Comparison of ENCODE assay signal across 9 cellular contexts in genomic region chr14:68544150-68544892, GRCh38.
A peak's percentile ranks its signal among the peaks of the same experiment; 100 is the strongest.
DNase-seq lines count a peak whose midpoint lies in the region; ATAC-seq and TF ChIP-seq lines count a peak whose summit lies in the region.
"Had no signal": no experiment of that assay in that cellular context is flagged by ENCODE, and none has a peak within 500 bp of the region (broad histone marks: within the 10 kb centered on the region; RNA-seq: fewer than 3 reads in every experiment).

No MANE protein-coding gene starts in this region.

- CTCF ChIA-PET in activated CD8-positive, alpha-beta memory T cell treated with anti-CD3 and anti-CD28 coated beads, Interleukin-2, amount 10 ng/mL, durations not matched to agents 7 days and 5 days (lab: Charles Lee): no interaction called here

- H3K27me3 Mint-ChIP-seq in activated CD8-positive, alpha-beta memory T cell treated with anti-CD3 and anti-CD28 coated beads, Interleukin-2, amount 10 ng/mL, durations not matched to agents 7 days and 5 days: no peaks in the 10 kb centered on the region

- intact Hi-C loops in colonic mucosa (cut with DNase I) (no loop called here), thyroid gland (cut with DNase I) (no loop called here)

- TF ChIP-seq CTCF in colonic mucosa (IDR thresholded peaks at IDR 0.05) (no peak), lung (IDR thresholded peaks at IDR 0.05; ENCODE audit: control extremely low read depth, extremely low read depth) (no peak), thyroid gland (IDR thresholded peaks at IDR 0.05) (no peak)

- TF ChIP-seq POLR2A in thyroid gland (IDR thresholded peaks at IDR 0.05): peak in 1 of 2 donors; percentile 37

- H3K27ac Mint-ChIP-seq in activated CD8-positive, alpha-beta memory T cell treated with anti-CD3 and anti-CD28 coated beads, Interleukin-2, amount 10 ng/mL, durations not matched to agents 7 days and 5 days: no peak overlapping the region

- peak; percentile 99 for DNase-seq in LHCN-M2 (ENCODE audit: low read depth)
- peak; percentile 60 for DNase-seq in colonic mucosa
- DNase-seq in lung (ENCODE audit: low spot score): peak; percentile 54
- peak; percentile 85 for DNase-seq in thyroid gland
- no peak for DNase-seq in stimulated activated naive CD4-positive, alpha-beta T cell (lab: John Stamatoyannopoulos, UW)
- DNase-seq in activated CD8-positive, alpha-beta memory T cell treated with anti-CD3 and anti-CD28 coated beads, Interleukin-2, amount 10 ng/mL, durations not matched to agents 7 days and 5 days: no peak
- DNase-seq: central memory CD4-positive, alpha-beta T cell; T-helper 1 cell had no signal

- no peak overlapping the region for H3K4me3 Mint-ChIP-seq in activated CD8-positive, alpha-beta memory T cell treated with anti-CD3 and anti-CD28 coated beads, Interleukin-2, amount 10 ng/mL, durations not matched to agents 7 days and 5 days

- no peak overlapping the region for H3K9ac ChIP-seq in colonic mucosa (ENCODE audit: low read depth in 2 of 2, low read length in 2 of 2)

- H3K4me1 ChIP-seq in colonic mucosa (no peaks in the 10 kb centered on the region), lung (ENCODE audit: control insufficient read depth in 2 of 2, insufficient read depth in 2 of 2, low read length in 2 of 2) (peaks cover 25 to 31% of the 10 kb centered on the region in 2 donors), thyroid gland (peaks cover 31 to 65% of the 10 kb centered on the region in 2 donors)

- no peaks in the 10 kb centered on the region for H3K27me3 ChIP-seq in colonic mucosa
- no peaks in the 10 kb centered on the region for H3K27me3 ChIP-seq in lung (ENCODE audit: control insufficient read depth, insufficient read depth)
- H3K27me3 ChIP-seq in thyroid gland: no peaks in the 10 kb centered on the region

- no peaks in the 10 kb centered on the region for H3K36me3 ChIP-seq in colonic mucosa
- no peaks in the 10 kb centered on the region for H3K36me3 ChIP-seq in lung (ENCODE audit: control insufficient read depth in 2 of 2, insufficient read depth in 2 of 2, low read length in 2 of 2)
- no peaks in the 10 kb centered on the region for H3K36me3 ChIP-seq in thyroid gland

- H3K27ac ChIP-seq in colonic mucosa (peak overlapping the region; percentile 42), lung (ENCODE audit: low read depth in 1 of 2, low read length in 1 of 2) (peak overlapping the region; percentile 41 to 47), thyroid gland (peak overlapping the region; percentile 83 to 91 (median 86))

- no peaks in the 10 kb centered on the region for H3K9me3 ChIP-seq in colonic mucosa
- H3K9me3 ChIP-seq in lung (ENCODE audit: control insufficient read depth in 2 of 2, insufficient read depth in 1 of 2, low read length in 1 of 2): no peaks in the 10 kb centered on the region
- no peaks in the 10 kb centered on the region for H3K9me3 ChIP-seq in thyroid gland

- no peaks in the 10 kb centered on the region for H3K36me3 Mint-ChIP-seq in activated CD8-positive, alpha-beta memory T cell treated with anti-CD3 and anti-CD28 coated beads, Interleukin-2, amount 10 ng/mL, durations not matched to agents 7 days and 5 days

- no peaks in the 10 kb centered on the region for H3K4me1 Mint-ChIP-seq in activated CD8-positive, alpha-beta memory T cell treated with anti-CD3 and anti-CD28 coated beads, Interleukin-2, amount 10 ng/mL, durations not matched to agents 7 days and 5 days

- ATAC-seq in lung (ENCODE audit: insufficient read depth, low FRiP score) (peak; percentile 21), GM21360 (IDR thresholded peaks at IDR 0.05; ENCODE audit: unreplicated experiment) (no peak)
- ATAC-seq in activated CD8-positive, alpha-beta memory T cell treated with anti-CD3 and anti-CD28 coated beads, Interleukin-2, amount 10 ng/mL, durations not matched to agents 7 days and 5 days: no peak

- H3K9me3 Mint-ChIP-seq in activated CD8-positive, alpha-beta memory T cell treated with anti-CD3 and anti-CD28 coated beads, Interleukin-2, amount 10 ng/mL, durations not matched to agents 7 days and 5 days (ENCODE audit: low read depth): no peaks in the 10 kb centered on the region

- 71 to 88% methylated on average over 5 of the region's 5 CpGs for WGBS in lung, 2 donors
- WGBS in thyroid gland, 2 donors: 40 to 55% methylated on average over 5 of the region's 5 CpGs

- H3K4me3 ChIP-seq in colonic mucosa (no peak overlapping the region), lung (no peak overlapping the region), thyroid gland (replicated peaks in 1 of 3) (no peak overlapping the region)

Comparison
In these comparisons a context has a peak if more than half of its experiments do, and no peak if none do; other contexts are left out.
1. DNase-seq: peak in LHCN-M2 (single experiment), colonic mucosa (single experiment), lung (single experiment) and thyroid gland (2 of 2); none in stimulated activated naive CD4-positive, alpha-beta T cell (0 of 6) and activated CD8-positive, alpha-beta memory T cell treated with anti-CD3 and anti-CD28 coated beads, Interleukin-2, amount 10 ng/mL, durations not matched to agents 7 days and 5 days (single experiment).
2. Peak in every context shown above with its lines, with median percentiles within 50 percentile points of each other: H3K27ac ChIP-seq.